9 cellular contexts compared by ENCODE assay signal in genomic region chr9:38687389-38687842, GRCh38. TPM values are rescaled to one million over a fixed set of nuclear protein-coding genes. Genes with fewer than 3 reads are reported as not detected.
A peak's percentile ranks its signal among the peaks of the same experiment; 100 is the strongest.
DNase-seq lines count a peak whose midpoint lies in the region; ATAC-seq and TF ChIP-seq lines count a peak whose summit lies in the region.
"Had no signal": no experiment of that assay in that cellular context is flagged by ENCODE, and none has a peak within 500 bp of the region (broad histone marks: within the 10 kb centered on the region; RNA-seq: fewer than 3 reads in every experiment).

No MANE protein-coding gene starts in this region.

- no peaks in the 10 kb centered on the region for H3K36me3 ChIP-seq in esophagus muscularis mucosa
- no peaks in the 10 kb centered on the region for H3K36me3 ChIP-seq in ovary

- TF ChIP-seq POLR2A in esophagus muscularis mucosa (IDR thresholded peaks at IDR 0.05; ENCODE audit: low read depth), result no peak
- no peak for TF ChIP-seq POLR2A in ovary (IDR thresholded peaks at IDR 0.05)

- peak; percentile 66 for ATAC-seq in activated CD4-positive, alpha-beta T cell treated with anti-CD3 and anti-CD28 coated beads for 36 hours

- H3K27me3 ChIP-seq in esophagus muscularis mucosa (no peaks in the 10 kb centered on the region), ovary (no peaks in the 10 kb centered on the region)

- H3K4me1 ChIP-seq in esophagus muscularis mucosa (peaks cover 13 to 35% (median 33%) of the 10 kb centered on the region in 4 donors), ovary (ENCODE audit: insufficient read depth) (peaks cover 8% of the 10 kb centered on the region)

- H3K9me3 ChIP-seq in esophagus muscularis mucosa (no peaks in the 10 kb centered on the region), ovary (no peaks in the 10 kb centered on the region)

- H3K9me3 Mint-ChIP-seq in activated CD4-positive, alpha-beta T cell treated with anti-CD3 and anti-CD28 coated beads for 36 hours (ENCODE audit: low read depth), result no peaks in the 10 kb centered on the region

- no peak for TF ChIP-seq CTCF in esophagus muscularis mucosa (IDR thresholded peaks at IDR 0.05)
- no peak for TF ChIP-seq CTCF in ovary (IDR thresholded peaks at IDR 0.05)

- TF ChIP-seq EP300 in esophagus muscularis mucosa (IDR thresholded peaks at IDR 0.05), result no peak
- no peak for TF ChIP-seq EP300 in ovary (IDR thresholded peaks at IDR 0.05)

- H3K27ac ChIP-seq in esophagus muscularis mucosa (replicated peaks in 1 of 4) (peak overlapping the region in 3 of 4 donors; percentile 40 to 61 (median 46)), ovary (no peak overlapping the region)

- 32% methylated on average over 4 of the region's 21 CpGs for WGBS in esophagus muscularis mucosa
- 48 to 63% (median 56%) methylated on average over 21 of the region's 21 CpGs for WGBS in ovary, 3 donors

- DNase-seq in activated CD4-positive, alpha-beta T cell treated with anti-CD3 and anti-CD28 coated beads for 36 hours, result peak; percentile 60
- DNase-seq in activated CD4-positive, alpha-beta T cell treated with anti-CD3 and anti-CD28 coated beads, Interleukin-2, amount 50 U/mL, for 4 hours, result no peak
- DNase-seq in activated CD4-positive, alpha-beta T cell treated with anti-CD3 and anti-CD28 coated beads, Interleukin-2, amount 50 U/mL, for 1 hour, result peak; percentile 4
- no peak for DNase-seq in esophagus muscularis mucosa (ENCODE audit: extremely low spot score)
- DNase-seq in ovary, result peak in 3 of 5 donors; percentile 20 to 42 (median 21)
- DNase-seq in SIG-M5 (lab: John Stamatoyannopoulos, UW), result no peak
- no peak for DNase-seq in cerebellar nuclear complex (lab: John Stamatoyannopoulos, UW)
- no peak for DNase-seq in NCI-H345 (lab: John Stamatoyannopoulos, UW)

- intact Hi-C loops in activated CD4-positive, alpha-beta T cell treated with anti-CD3 and anti-CD28 coated beads for 36 hours (cut with DNase I, micrococcal nuclease), result no loop called here
- intact Hi-C loops in esophagus muscularis mucosa (cut with DNase I) (no loop called here), ovary (cut with DNase I) (loop anchor here in 1 of 4 donors (10.0 kb wide), 1 partner anchor 47 kb away; no protein-coding TSS in a partner anchor)

- H3K27me3 Mint-ChIP-seq in activated CD4-positive, alpha-beta T cell treated with anti-CD3 and anti-CD28 coated beads for 36 hours, result peaks cover 4% of the 10 kb centered on the region

- peak overlapping the region; percentile 11 for H3K4me3 Mint-ChIP-seq in activated CD4-positive, alpha-beta T cell treated with anti-CD3 and anti-CD28 coated beads for 36 hours

- no peak overlapping the region for H3K27ac Mint-ChIP-seq in activated CD4-positive, alpha-beta T cell treated with anti-CD3 and anti-CD28 coated beads for 36 hours

- peaks cover 6% of the 10 kb centered on the region for H3K4me1 Mint-ChIP-seq in activated CD4-positive, alpha-beta T cell treated with anti-CD3 and anti-CD28 coated beads for 36 hours

- H3K36me3 Mint-ChIP-seq in activated CD4-positive, alpha-beta T cell treated with anti-CD3 and anti-CD28 coated beads for 36 hours (ENCODE audit: low read depth), result no peaks in the 10 kb centered on the region

- CTCF ChIA-PET in activated CD4-positive, alpha-beta T cell treated with anti-CD3 and anti-CD28 coated beads for 36 hours (lab: Charles Lee), result no interaction called here

- H3K4me3 ChIP-seq in esophagus muscularis mucosa, result peak overlapping the region; percentile 5 to 44 (median 27)
- H3K4me3 ChIP-seq in ovary, result no peak overlapping the region

- POLR2A ChIA-PET in activated CD4-positive, alpha-beta T cell treated with anti-CD3 and anti-CD28 coated beads for 36 hours (lab: Charles Lee), result no interaction called here

RNA-seq across cellular contexts. Expression of gene FAM240B, which starts 32.5 kb away (rescaled TPM):
- not detected for total RNA-seq in activated CD4-positive, alpha-beta T cell treated with anti-CD3 and anti-CD28 coated beads for 36 hours
- not detected for total RNA-seq in esophagus muscularis mucosa
- total RNA-seq in ovary, result not detected
- polyA plus RNA-seq in ovary, result not detected
- polyA plus RNA-seq: neural cell had no signal

Comparison
In these comparisons a context has a peak if more than half of its experiments do, and no peak if none do; other contexts are left out.
1. DNase-seq: peak in activated CD4-positive, alpha-beta T cell treated with anti-CD3 and anti-CD28 coated beads for 36 hours (single experiment), activated CD4-positive, alpha-beta T cell treated with anti-CD3 and anti-CD28 coated beads, Interleukin-2, amount 50 U/mL, for 1 hour (single experiment) and ovary (3 of 5); none in activated CD4-positive, alpha-beta T cell treated with anti-CD3 and anti-CD28 coated beads, Interleukin-2, amount 50 U/mL, for 4 hours (0 of 2), esophagus muscularis mucosa (single experiment), SIG-M5 (single experiment), cerebellar nuclear complex (0 of 2) and NCI-H345 (single experiment).
2. H3K27ac ChIP-seq: peak in esophagus muscularis mucosa (3 of 4); none in ovary (0 of 2).